ENCODE assay signal across 8 cellular contexts in the genomic region with DNA sequence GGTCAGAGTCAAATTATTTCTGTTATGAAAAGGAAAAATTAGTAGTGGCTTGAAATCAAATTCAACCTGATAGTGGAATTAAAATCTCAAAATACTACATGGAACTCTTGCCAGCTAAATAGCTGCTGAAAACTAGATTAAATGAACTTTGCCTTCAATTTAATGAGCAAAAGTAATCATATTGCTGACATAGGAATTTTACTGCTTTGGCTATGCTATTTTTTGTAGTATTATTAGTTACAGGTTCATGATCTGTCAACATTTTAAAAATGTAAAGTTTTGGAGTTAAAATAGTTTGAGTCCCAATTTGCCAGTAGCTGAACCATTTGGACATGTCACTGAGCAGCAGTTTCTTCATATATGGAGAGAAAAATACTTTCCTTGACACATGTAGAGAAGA.
"Had no signal": no experiment of that assay in that cellular context is flagged by ENCODE, and none has a peak within 500 bp of the region (broad histone marks: within the 10 kb centered on the region; RNA-seq: fewer than 3 reads in every experiment).

No MANE protein-coding gene starts in this region.

- DNase-seq: GDM1, GF-D8 had no signal

- H3K4me3 ChIP-seq: GM12878 had no signal

- ATAC-seq: GM12878 had no signal

- FAIRE-seq: G401.6, GM12878, GM12891, GM12892, GM18507, GM19239 had no signal
